In genomic region chr5:69331528-69332445, GRCh38 we compare ENCODE assay signal across 8 cellular contexts. TPM values are rescaled to one million over a fixed set of nuclear protein-coding genes. Genes with fewer than 3 reads are reported as not detected.
DNase-seq lines count a peak whose midpoint lies in the region; ATAC-seq and TF ChIP-seq lines count a peak whose summit lies in the region.

No MANE protein-coding gene starts in this region.

- peak overlapping the region; percentile 94 for H3K27ac Mint-ChIP-seq in natural killer cell

- intact Hi-C loops in dorsolateral prefrontal cortex (cut with DNase I), result loop anchor here (2.0 to 10.0 kb wide), 5 partner anchors 36 to 289 kb away; partner anchors contain the start of genes AK6 (in 2 of the 2), RAD17 (in 2 of the 2), SLC30A5 (in 2 of the 2) and TAF9 (in 2 of the 2)
- intact Hi-C loops in natural killer cell (cut with micrococcal nuclease), result loop anchor here (2.0 kb wide), 2 partner anchors 37 to 97 kb away; partner anchors contain the start of genes AK6, CDK7, RAD17 and TAF9

- H3K9me3 Mint-ChIP-seq in natural killer cell, result no peaks in the 10 kb centered on the region

- H3K4me3 Mint-ChIP-seq in natural killer cell, result peak overlapping the region; percentile 96

- peak overlapping the region in 25 of 59 donors; percentile 2 to 88 (median 45) for H3K27ac ChIP-seq in dorsolateral prefrontal cortex

- no peaks in the 10 kb centered on the region for H3K36me3 Mint-ChIP-seq in natural killer cell

- H3K27me3 Mint-ChIP-seq in natural killer cell (ENCODE audit: low read depth in 2 of 2), result no peaks in the 10 kb centered on the region

- peak overlapping the region; percentile 52 to 97 (median 75) for H3K4me3 ChIP-seq in dorsolateral prefrontal cortex

- no peak for ATAC-seq in natural killer cell
- no peak for ATAC-seq in HG03378 (IDR thresholded peaks at IDR 0.05; ENCODE audit: unreplicated experiment)
- ATAC-seq in GM19467 (IDR thresholded peaks at IDR 0.05; ENCODE audit: unreplicated experiment), result no peak

- no peaks in the 10 kb centered on the region for H3K27me3 ChIP-seq in dorsolateral prefrontal cortex

- H3K4me1 Mint-ChIP-seq in natural killer cell, result peaks cover 10 to 19% of the 10 kb centered on the region in 2 donors

- TF ChIP-seq CTCF in dorsolateral prefrontal cortex (IDR thresholded peaks at IDR 0.05 in 54 of 56, conservative IDR thresholded peaks at IDR 0.05 in 2 of 56; ENCODE audit: low read depth in 1 of 56, partially characterized antibody in 56 of 56) (no peak), natural killer cell (IDR thresholded peaks at IDR 0.05) (no peak)

- DNase-seq in GM19240 (ENCODE audit: insufficient read length, low spot score) (peak; percentile 1), NOMO-1 treated with DMSO at 0.1 percent for 48 hours (lab: John Stamatoyannopoulos, UW; ENCODE audit: unreplicated experiment) (peak; percentile 37), dorsolateral prefrontal cortex (no peak), natural killer cell (no peak), H4 (ENCODE audit: low spot score) (no peak), GOT3 (lab: John Stamatoyannopoulos, UW) (no peak)

RNA-seq across cellular contexts. Expression of gene CCDC125, which starts 0.8 kb away (rescaled TPM):
- total RNA-seq in dorsolateral prefrontal cortex, result 10 to 100 TPM in 3 of 120 experiments, 1 to 10 TPM in 117; 4.3 to 11.6 (median 6.5) TPM
- total RNA-seq in natural killer cell, result 10 to 100 TPM in 2 of 3 donors, 1 to 10 TPM in 1; 7.2 to 12.8 (median 12.2) TPM
- 0.64 and 4.0 TPM in 2 replicates for total RNA-seq in H4 (2014; rRNA removed; shearing (Covaris generic))

RNA-seq across cellular contexts. Expression of gene AK6, which starts 37.5 kb away (rescaled TPM):
- 10 to 100 TPM; 16.7 to 48.2 (median 30.6) TPM for total RNA-seq in dorsolateral prefrontal cortex
- 10 to 100 TPM in 1 of 3 donors, 1 to 10 TPM in 2; 5.8 to 10.8 (median 9.7) TPM for total RNA-seq in natural killer cell
- 27.3 and 37.3 TPM in 2 replicates for total RNA-seq in H4 (2014; rRNA removed; shearing (Covaris generic))

RNA-seq across cellular contexts. Expression of gene TAF9, which starts 37.5 kb away (rescaled TPM):
- 10 to 100 TPM; 26.1 to 76.6 (median 52.9) TPM for total RNA-seq in dorsolateral prefrontal cortex
- total RNA-seq in natural killer cell, result 10 to 100 TPM; 38.3 to 53.8 (median 46.6) TPM
- 149 and 164 TPM in 2 replicates for total RNA-seq in H4 (2014; rRNA removed; shearing (Covaris generic))

RNA-seq across cellular contexts. Expression of gene RAD17, which starts 37.8 kb away (rescaled TPM):
- total RNA-seq in dorsolateral prefrontal cortex (10 to 100 TPM; 12.6 to 35.3 (median 22.5) TPM), natural killer cell (10 to 100 TPM; 24.4 to 34.3 (median 24.6) TPM)
- 14.8 and 17.6 TPM in 2 replicates for total RNA-seq in H4 (2014; rRNA removed; shearing (Covaris generic))

Comparison
In these comparisons a context has a peak if more than half of its experiments do, and no peak if none do; other contexts are left out.
1. DNase-seq: peak in GM19240 (single experiment) and NOMO-1 treated with DMSO at 0.1 percent for 48 hours (single experiment); none in dorsolateral prefrontal cortex (0 of 10), natural killer cell (single experiment), H4 (single experiment) and GOT3 (single experiment).